Comparison of ENCODE assay signal across 8 cellular contexts in the genomic region with DNA sequence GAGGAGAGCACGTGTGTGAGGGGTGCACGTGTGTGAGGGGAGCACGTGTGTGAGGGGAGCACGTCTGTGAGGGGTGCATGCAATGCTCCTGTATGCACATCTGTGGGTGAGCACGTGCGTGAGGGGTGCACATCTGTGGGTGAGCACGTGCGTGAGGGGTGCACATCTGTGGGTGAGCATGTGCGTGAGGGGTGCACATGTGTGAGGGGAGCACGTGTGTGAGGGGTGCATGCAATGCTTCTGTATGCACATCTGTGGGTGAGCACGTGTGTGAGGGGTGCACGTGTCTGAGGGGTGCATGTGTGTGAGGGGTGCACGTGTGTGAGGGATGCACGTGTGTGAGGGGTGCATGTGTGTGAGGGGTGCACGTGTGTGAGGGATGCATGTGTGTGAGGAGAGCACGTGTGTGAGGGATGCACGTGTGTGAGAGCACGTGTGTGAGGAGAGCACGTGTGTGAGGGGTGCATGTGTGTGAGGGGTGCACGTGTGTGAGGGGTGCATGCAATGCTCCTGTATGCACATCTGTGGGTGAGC. TPM values are rescaled to one million over a fixed set of nuclear protein-coding genes. Genes with fewer than 3 reads are reported as not detected.
DNase-seq lines count a peak whose midpoint lies in the region; ATAC-seq, FAIRE-seq and TF ChIP-seq lines count a peak whose summit lies in the region.
"Not testable (repeated sequence)": the region's sequence is repeated elsewhere in the genome, so short reads cannot be mapped to it uniquely, and the experiment has no call there.

No MANE protein-coding gene starts in this region.

- peak overlapping the region in 2 of 3 donors; percentile 9 to 94 for H3K27ac Mint-ChIP-seq in CD4-positive, CD25-positive, alpha-beta regulatory T cell
- H3K27ac Mint-ChIP-seq in astrocyte (ENCODE audit: unreplicated experiment), result peak overlapping the region; percentile 69
- H3K27ac Mint-ChIP-seq in naive thymus-derived CD4-positive, alpha-beta T cell, result peak overlapping the region in 8 of 9 donors; percentile 65 to 95 (median 92)

- peaks cover 75% of the 10 kb centered on the region for H3K79me2 ChIP-seq in astrocyte (ENCODE audit: insufficient read depth, low read length)

- DNase-seq in CD4-positive, CD25-positive, alpha-beta regulatory T cell; IMR-90; astrocyte (ENCODE audit: low read depth): not testable (repeated sequence)
- peak; percentile 7 for DNase-seq in activated CD8-positive, alpha-beta memory T cell treated with anti-CD3 and anti-CD28 coated beads, Interleukin-2, amount 50 U/mL, for 4 hours
- DNase-seq in Right ventricle myocardium superior (peak; percentile 29), posterior vena cava (ENCODE audit: low spot score) (peak; percentile 41), tibial artery (peak; percentile 5 to 33)
- DNase-seq in naive thymus-derived CD4-positive, alpha-beta T cell, result peak in 1 of 9 donors; percentile 7

- in situ Hi-C loops in IMR-90 (cut with MboI; ENCODE audit: low sequenced_read_pairs), result not testable (repeated sequence)

- CTCF ChIA-PET in IMR-90 (lab: Yijun Ruan, JAX), result not testable (repeated sequence)
- CTCF ChIA-PET in naive thymus-derived CD4-positive, alpha-beta T cell (lab: Charles Lee), result interaction anchor here (1.2 to 1.6 kb wide), 2 partner anchors 31 to 109 kb away, joined by 4 read pairs; no protein-coding TSS in a partner anchor

- not testable (repeated sequence) for TF ChIP-seq POLR2A in IMR-90 (IDR thresholded peaks at IDR 0.05; ENCODE audit: low read depth, low read length)

- not testable (repeated sequence) for H3K27me3 ChIP-seq in CD4-positive, CD25-positive, alpha-beta regulatory T cell (ENCODE audit: control insufficient read depth, insufficient read depth, low read length); IMR-90 (ENCODE audit: control insufficient read depth, insufficient read depth, low read length); astrocyte (ENCODE audit: insufficient read depth, low read length); naive thymus-derived CD4-positive, alpha-beta T cell (ENCODE audit: control insufficient read depth in 2 of 2, insufficient read depth in 2 of 2, low read length in 2 of 2); tibial artery

- H3K23ac ChIP-seq in IMR-90 (ENCODE audit: low read depth, low read length), result peak overlapping the region; percentile 51; the same call in 1 of the 2 replicates

- not testable (repeated sequence) for TF ChIP-seq RAD21 in IMR-90 (IDR thresholded peaks at IDR 0.05; ENCODE audit: low read length)

- H2AFZ ChIP-seq in IMR-90 (replicated peaks; ENCODE audit: low read length, poor library complexity); astrocyte (ENCODE audit: low read depth, low read length): not testable (repeated sequence)

- peak overlapping the region in 2 of 4 donors; percentile 46 to 81 for H3K4me3 Mint-ChIP-seq in CD4-positive, CD25-positive, alpha-beta regulatory T cell
- H3K4me3 Mint-ChIP-seq in astrocyte (ENCODE audit: unreplicated experiment), result not testable (repeated sequence)
- H3K4me3 Mint-ChIP-seq in naive thymus-derived CD4-positive, alpha-beta T cell, result peak overlapping the region in 8 of 10 donors; percentile 39 to 86 (median 70)

- peak overlapping the region; percentile 96; the same call in 1 of the 2 replicates for H4K91ac ChIP-seq in IMR-90 (ENCODE audit: insufficient read depth, low read depth, low read length)

- H3K4ac ChIP-seq in IMR-90 (ENCODE audit: low read depth, low read length), result peak overlapping the region; percentile 89

- peaks cover 20 to 82% (median 49%) of the 10 kb centered on the region in 4 donors for H3K4me1 Mint-ChIP-seq in CD4-positive, CD25-positive, alpha-beta regulatory T cell
- peaks cover 61% of the 10 kb centered on the region for H3K4me1 Mint-ChIP-seq in astrocyte (ENCODE audit: low read depth, unreplicated experiment)
- H3K4me1 Mint-ChIP-seq in naive thymus-derived CD4-positive, alpha-beta T cell, result peaks cover 52 to 86% (median 63%) of the 10 kb centered on the region in 7 donors

- not testable (repeated sequence) for H3K27me3 Mint-ChIP-seq in CD4-positive, CD25-positive, alpha-beta regulatory T cell; astrocyte (ENCODE audit: low read depth, unreplicated experiment); naive thymus-derived CD4-positive, alpha-beta T cell

- POLR2A ChIA-PET in IMR-90 (lab: Charles Lee; ENCODE audit: unreplicated experiment), result not testable (repeated sequence)
- POLR2A ChIA-PET in naive thymus-derived CD4-positive, alpha-beta T cell (lab: Charles Lee), result interaction anchor here (1.1 to 1.6 kb wide), 2 partner anchors 11 to 26 kb away, joined by 3 to 4 read pairs; no protein-coding TSS in a partner anchor

- H3K4me1 ChIP-seq in CD4-positive, CD25-positive, alpha-beta regulatory T cell (ENCODE audit: control insufficient read depth, insufficient read depth, low read length, poor library complexity, severe bottlenecking), result peaks cover 74% of the 10 kb centered on the region
- H3K4me1 ChIP-seq in IMR-90 (ENCODE audit: control insufficient read depth, insufficient read depth, low read length), result peaks cover 49% of the 10 kb centered on the region
- H3K4me1 ChIP-seq in astrocyte (ENCODE audit: insufficient read depth, low read length), result peaks cover 66% of the 10 kb centered on the region
- H3K4me1 ChIP-seq in naive thymus-derived CD4-positive, alpha-beta T cell (ENCODE audit: control insufficient read depth in 2 of 2, insufficient read depth in 2 of 2, low read length in 2 of 2), result peaks cover 54 to 75% of the 10 kb centered on the region in 2 donors
- peaks cover 0 to 42% (median 14%) of the 10 kb centered on the region in 4 donors for H3K4me1 ChIP-seq in tibial artery

- H4K8ac ChIP-seq in IMR-90 (ENCODE audit: low read depth in 2 of 2, low read length in 2 of 2), result peak overlapping the region; percentile 89 to 97; a peak in 3 of 4 replicates

- H3K27ac ChIP-seq in CD4-positive, CD25-positive, alpha-beta regulatory T cell (ENCODE audit: insufficient read depth, low read length, poor library complexity, severe bottlenecking); astrocyte (ENCODE audit: low read depth, low read length); naive thymus-derived CD4-positive, alpha-beta T cell (ENCODE audit: low read depth, low read length); tibial artery: not testable (repeated sequence)
- H3K27ac ChIP-seq in IMR-90 (ENCODE audit: insufficient read depth, low read length), result peak overlapping the region; percentile 99

- peaks cover 41% of the 10 kb centered on the region for H3K9me1 ChIP-seq in IMR-90 (ENCODE audit: insufficient read depth, low read length)

- 93% methylated on average over 18 of the region's 20 CpGs; no CpG with 5 or more reads in 1 of the 2 experiments for WGBS in IMR-90 (ENCODE audit: extremely low coverage in 2 of 2, insufficient read length in 1 of 2), 2 experiments

- ATAC-seq in CD4-positive, CD25-positive, alpha-beta regulatory T cell (ENCODE audit: low read depth in 2 of 2); IMR-90 (ENCODE audit: low read depth); Right ventricle myocardium superior (ENCODE audit: poor library complexity); naive thymus-derived CD4-positive, alpha-beta T cell: not testable (repeated sequence)

- not testable (repeated sequence) for H3K9ac ChIP-seq in IMR-90 (ENCODE audit: low read depth, low read length)
- peak overlapping the region; percentile 88 for H3K9ac ChIP-seq in astrocyte (ENCODE audit: low read length)

- H2AK5ac ChIP-seq in IMR-90 (ENCODE audit: low read depth, low read length), result peak overlapping the region; percentile 97

- peak overlapping the region; percentile 86; the same call in 1 of the 2 replicates for H3K4me2 ChIP-seq in IMR-90 (ENCODE audit: low read depth, low read length)
- peak overlapping the region; percentile 79 for H3K4me2 ChIP-seq in astrocyte (ENCODE audit: low read length)

- H3K9me3 Mint-ChIP-seq in CD4-positive, CD25-positive, alpha-beta regulatory T cell; astrocyte (ENCODE audit: unreplicated experiment); naive thymus-derived CD4-positive, alpha-beta T cell: not testable (repeated sequence)

- H3K18ac ChIP-seq in IMR-90 (ENCODE audit: low read depth, low read length), result not testable (repeated sequence)

- FAIRE-seq in astrocyte (lab: Jason Lieb, UNC), result not testable (repeated sequence)

- peak overlapping the region; percentile 56 for H3K14ac ChIP-seq in IMR-90 (replicated peaks; ENCODE audit: low read depth, low read length)

- not testable (repeated sequence) for TF ChIP-seq CTCF in IMR-90 (conservative IDR thresholded peaks at IDR 0.05; ENCODE audit: low read depth, low read length); astrocyte (IDR thresholded peaks at IDR 0.05; ENCODE audit: insufficient read depth, low read depth, low read length); tibial artery (IDR thresholded peaks at IDR 0.05)

- not testable (repeated sequence) for H2AK9ac ChIP-seq in IMR-90 (replicated peaks; ENCODE audit: low read depth, low read length, poor library complexity)

- not testable (repeated sequence) for H3K4me3 ChIP-seq in CD4-positive, CD25-positive, alpha-beta regulatory T cell (ENCODE audit: low read depth, low read length); IMR-90 (ENCODE audit: insufficient read depth, low read depth, low read length); astrocyte (ENCODE audit: insufficient read depth, low read depth, low read length); naive thymus-derived CD4-positive, alpha-beta T cell (ENCODE audit: low read length); tibial artery

- peaks cover 23% of the 10 kb centered on the region for H3K36me3 Mint-ChIP-seq in CD4-positive, CD25-positive, alpha-beta regulatory T cell
- H3K36me3 Mint-ChIP-seq in astrocyte (ENCODE audit: low read depth, unreplicated experiment), result peaks cover 19% of the 10 kb centered on the region
- peaks cover 6 to 38% (median 30%) of the 10 kb centered on the region in 5 donors for H3K36me3 Mint-ChIP-seq in naive thymus-derived CD4-positive, alpha-beta T cell

- peak overlapping the region; percentile 98 for H2BK5ac ChIP-seq in IMR-90 (ENCODE audit: low read depth, low read length, poor library complexity, severe bottlenecking)

- not testable (repeated sequence) for H4K20me1 ChIP-seq in IMR-90 (ENCODE audit: insufficient read depth, low read length)
- peaks cover 28% of the 10 kb centered on the region for H4K20me1 ChIP-seq in astrocyte (ENCODE audit: insufficient read depth, low read length)

- not testable (repeated sequence) for H4K5ac ChIP-seq in IMR-90 (ENCODE audit: low read depth, low read length)

- H3K36me3 ChIP-seq in CD4-positive, CD25-positive, alpha-beta regulatory T cell (ENCODE audit: control insufficient read depth, insufficient read depth, low read length), result peaks cover 29% of the 10 kb centered on the region
- H3K36me3 ChIP-seq in IMR-90 (ENCODE audit: control insufficient read depth, insufficient read depth, low read length); astrocyte (ENCODE audit: insufficient read depth, low read length); tibial artery: not testable (repeated sequence)
- peaks cover 0 to 61% (median 23%) of the 10 kb centered on the region in 3 experiments for H3K36me3 ChIP-seq in naive thymus-derived CD4-positive, alpha-beta T cell (ENCODE audit: control insufficient read depth in 2 of 3, insufficient read depth in 3 of 3, low read length in 3 of 3)

- not testable (repeated sequence) for H2BK15ac ChIP-seq in IMR-90 (ENCODE audit: low read depth, low read length)

- H2BK120ac ChIP-seq in IMR-90 (ENCODE audit: low read depth, low read length), result peak overlapping the region; percentile 98; the same call in 1 of the 2 replicates

- intact Hi-C loops in IMR-90 (cut with micrococcal nuclease); Right ventricle myocardium superior (cut with DNase I); naive thymus-derived CD4-positive, alpha-beta T cell (cut with micrococcal nuclease); posterior vena cava (cut with DNase I); tibial artery (cut with DNase I; ENCODE audit: low total_unique reads): not testable (repeated sequence)

- H3K79me1 ChIP-seq in IMR-90 (ENCODE audit: low read depth in 1 of 2, low read length in 2 of 2), result peaks cover 11 to 65% of the 10 kb centered on the region in 2 experiments; a peak in 3 of 4 replicates

- not testable (repeated sequence) for H2BK20ac ChIP-seq in IMR-90 (ENCODE audit: low read depth, low read length)

- not testable (repeated sequence) for BruUV-seq in IMR-90 (replicated peaks; lab: Mats Ljungman, UMichigan)

- H3K56ac ChIP-seq in IMR-90 (ENCODE audit: extremely low read depth, insufficient read depth, low read length), result not testable (repeated sequence)

- not testable (repeated sequence) for H3K9me3 ChIP-seq in CD4-positive, CD25-positive, alpha-beta regulatory T cell (ENCODE audit: control insufficient read depth in 2 of 2, low read length in 2 of 2); IMR-90 (ENCODE audit: control insufficient read depth, insufficient read depth, low read length); astrocyte (ENCODE audit: insufficient read depth, low read depth, low read length); naive thymus-derived CD4-positive, alpha-beta T cell (ENCODE audit: control insufficient read depth in 2 of 3, low read length in 3 of 3); tibial artery

- dilution Hi-C loops in IMR-90 (cut with HindIII; ENCODE audit: low sequenced_read_pairs, unreplicated experiment), result not testable (repeated sequence)

RNA-seq across cellular contexts. Expression of gene RASA3, which starts 15.0 kb away (rescaled TPM):
- 265 TPM for total RNA-seq in CD4-positive, CD25-positive, alpha-beta regulatory T cell
- polyA plus RNA-seq in CD4-positive, CD25-positive, alpha-beta regulatory T cell, result 100 to 1,000 TPM in 1 of 4 donors, 10 to 100 TPM in 3; 93.8 to 116 (median 99.6) TPM
- total RNA-seq in IMR-90 (2012; rRNA removed) (21.0 and 22.8 TPM in 2 replicates), astrocyte (41.1 and 41.4 TPM in 2 replicates), Right ventricle myocardium superior (11.2 TPM), posterior vena cava (10 to 100 TPM; 28.8 to 30.1 TPM)
- 31.0 and 31.4 TPM in 2 replicates for polyA plus RNA-seq in IMR-90 (2012; rRNA removed)
- polyA plus RNA-seq in IMR-90 (2012; cell fraction: cytosol; rRNA removed), result 22.9 and 29.5 TPM in 2 replicates
- polyA plus RNA-seq in IMR-90 (2012; cell fraction: nucleus; rRNA removed; ENCODE audit: low replicate concordance), result 48.4 and 48.8 TPM in 2 replicates
- 100 to 1,000 TPM; 110 to 227 (median 199) TPM for total RNA-seq in naive thymus-derived CD4-positive, alpha-beta T cell
- polyA plus RNA-seq in naive thymus-derived CD4-positive, alpha-beta T cell, result 100 to 1,000 TPM; 109 to 195 TPM
